8 cellular contexts compared by ENCODE assay signal in the genomic region with DNA sequence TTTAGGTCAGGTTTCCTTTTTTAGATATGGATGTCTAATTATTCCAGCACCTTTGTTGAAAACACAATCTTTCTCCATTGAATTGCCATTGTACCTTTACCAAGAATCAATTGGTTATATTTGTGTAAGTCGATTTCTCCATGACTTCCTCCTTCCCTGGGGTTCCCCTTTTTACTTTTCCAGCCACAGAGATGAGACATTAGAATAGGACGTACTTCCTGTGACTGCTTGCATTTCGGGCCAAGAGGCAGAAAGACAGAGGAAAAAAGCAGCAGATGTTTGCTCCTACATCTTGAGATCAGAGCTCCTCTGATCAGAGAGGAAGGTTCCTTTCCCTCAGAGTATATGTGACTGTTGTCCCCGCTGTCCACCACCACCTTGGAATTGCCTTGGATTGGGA.
A peak's percentile ranks its signal among the peaks of the same experiment; 100 is the strongest.
DNase-seq lines count a peak whose midpoint lies in the region; ATAC-seq and TF ChIP-seq lines count a peak whose summit lies in the region.

No MANE protein-coding gene starts in this region.

- H3K27me3 Mint-ChIP-seq in HFFc6 (ENCODE audit: insufficient read depth), result no peaks in the 10 kb centered on the region; the same call in 1 of the 2 replicates
- H3K27me3 Mint-ChIP-seq in activated T-helper 17 cell treated with anti-CD3 and anti-CD28 coated beads, Interleukin-2, amount 50 U/mL, for 72 hours, result no peaks in the 10 kb centered on the region

- peaks cover 74% of the 10 kb centered on the region for H3K4me1 Mint-ChIP-seq in HFFc6 (ENCODE audit: low read depth)
- peaks cover 13% of the 10 kb centered on the region for H3K4me1 Mint-ChIP-seq in activated T-helper 17 cell treated with anti-CD3 and anti-CD28 coated beads, Interleukin-2, amount 50 U/mL, for 72 hours

- H3K36me3 Mint-ChIP-seq in HFFc6 (ENCODE audit: low read depth), result peaks cover 24% of the 10 kb centered on the region
- H3K36me3 Mint-ChIP-seq in activated T-helper 17 cell treated with anti-CD3 and anti-CD28 coated beads, Interleukin-2, amount 50 U/mL, for 72 hours (ENCODE audit: low read depth), result no peaks in the 10 kb centered on the region

- H3K4me3 Mint-ChIP-seq in HFFc6, result peak overlapping the region; percentile 59; the same call in 1 of the 2 replicates
- peak overlapping the region; percentile 26 for H3K4me3 Mint-ChIP-seq in activated T-helper 17 cell treated with anti-CD3 and anti-CD28 coated beads, Interleukin-2, amount 50 U/mL, for 72 hours

- DNase-seq in AML-193 (lab: John Stamatoyannopoulos, UW) (peak; percentile 86 to 88), HFFc6 (no peak), medulla oblongata (ENCODE audit: extremely low spot score) (peak; percentile 79), RKO (ENCODE audit: low spot score) (no peak), NCI-H146 treated with DMSO at 0.1 percent for 48 hours (lab: John Stamatoyannopoulos, UW; ENCODE audit: unreplicated experiment) (no peak)

- no peak for TF ChIP-seq CTCF in HFFc6 (IDR thresholded peaks at IDR 0.05)

- no peaks in the 10 kb centered on the region for H3K9me3 Mint-ChIP-seq in HFFc6
- H3K9me3 Mint-ChIP-seq in activated T-helper 17 cell treated with anti-CD3 and anti-CD28 coated beads, Interleukin-2, amount 50 U/mL, for 72 hours, result no peaks in the 10 kb centered on the region

- peak; percentile 81 for ATAC-seq in activated T-helper 17 cell treated with anti-CD3 and anti-CD28 coated beads, Interleukin-2, amount 50 U/mL, for 72 hours (replicated peaks)
- ATAC-seq in GM18870 (IDR thresholded peaks at IDR 0.05; ENCODE audit: unreplicated experiment) (no peak), HG02852 (IDR thresholded peaks at IDR 0.05; ENCODE audit: unreplicated experiment) (no peak)

- peak overlapping the region; percentile 84 for H3K27ac Mint-ChIP-seq in HFFc6
- peak overlapping the region; percentile 82 for H3K27ac Mint-ChIP-seq in activated T-helper 17 cell treated with anti-CD3 and anti-CD28 coated beads, Interleukin-2, amount 50 U/mL, for 72 hours

Comparison
In these comparisons a context has a peak if more than half of its experiments do, and no peak if none do; other contexts are left out.
1. DNase-seq: peak in AML-193 (2 of 2) and medulla oblongata (single experiment); none in HFFc6 (single experiment), RKO (single experiment) and NCI-H146 treated with DMSO at 0.1 percent for 48 hours (single experiment).